20 cellular contexts compared by ENCODE assay signal in the genomic region with DNA sequence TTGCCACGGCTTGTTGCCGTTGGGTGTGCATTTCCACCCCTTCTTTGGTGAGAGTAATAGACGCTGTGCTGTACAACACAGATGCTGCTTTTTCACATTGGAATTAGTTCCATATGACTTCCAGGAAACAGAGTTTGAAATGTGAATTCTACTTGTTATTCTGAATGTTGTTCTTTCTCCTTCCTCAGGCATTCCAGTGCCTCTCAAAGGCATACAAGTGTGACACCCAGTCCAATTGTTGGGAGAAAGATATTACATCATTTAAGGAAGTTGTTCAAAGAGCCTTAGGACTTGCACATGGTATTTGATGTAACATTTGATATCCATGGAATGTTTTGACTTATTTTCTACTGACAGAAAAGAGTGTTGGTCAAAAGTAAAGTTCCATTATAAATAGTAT.
DNase-seq lines count a peak whose midpoint lies in the region; ATAC-seq and TF ChIP-seq lines count a peak whose summit lies in the region.
"Had no signal": no experiment of that assay in that cellular context is flagged by ENCODE, and none has a peak within 500 bp of the region (broad histone marks: within the 10 kb centered on the region; RNA-seq: fewer than 3 reads in every experiment).

No MANE protein-coding gene starts in this region.

- H3K14ac ChIP-seq in mesenchymal stem cell (ENCODE audit: low read length in 2 of 2): no peak overlapping the region

- H3K27ac ChIP-seq in SK-N-MC (peak overlapping the region; percentile 62), mesenchymal stem cell (ENCODE audit: low read length, poor library complexity, severe bottlenecking) (peak overlapping the region; percentile 31), tibial nerve (peak overlapping the region in 1 of 4 donors; percentile 47)
- H3K27ac ChIP-seq: gastroesophageal sphincter, Peyer's patch had no signal

- no peak overlapping the region for H3K4ac ChIP-seq in mesenchymal stem cell (ENCODE audit: low read depth in 1 of 2, low read length in 2 of 2)

- no peak overlapping the region for H2BK120ac ChIP-seq in mesenchymal stem cell (ENCODE audit: low read depth, low read length)

- no peak overlapping the region for H4K91ac ChIP-seq in mesenchymal stem cell (ENCODE audit: low read length)

- no peak overlapping the region for H2AK5ac ChIP-seq in mesenchymal stem cell (ENCODE audit: low read length, severe bottlenecking)

- H3K79me1 ChIP-seq in mesenchymal stem cell (replicated peaks; ENCODE audit: low read length, poor library complexity, severe bottlenecking): no peaks in the 10 kb centered on the region

- H3K36me3 ChIP-seq in SK-N-MC (ENCODE audit: insufficient read depth, low read length) (no peaks in the 10 kb centered on the region), mesenchymal stem cell (ENCODE audit: control insufficient read depth in 1 of 2, insufficient read depth in 2 of 2, low read depth in 1 of 2, low read length in 2 of 2) (peaks cover 0 to 22% of the 10 kb centered on the region in 2 experiments), tibial nerve (peaks cover 0 to 29% (median 0%) of the 10 kb centered on the region in 3 donors)
- H3K36me3 ChIP-seq: Peyer's patch had no signal

- TF ChIP-seq CTCF in AG09319 (IDR thresholded peaks at IDR 0.05; ENCODE audit: low read depth, low read length): no peak
- TF ChIP-seq CTCF in tibial nerve (IDR thresholded peaks at IDR 0.05): no peak

- no peak for ATAC-seq in GM21526 (IDR thresholded peaks at IDR 0.05; ENCODE audit: low FRiP score, unreplicated experiment)
- ATAC-seq: activated T-cell treated with anti-CD3 and anti-CD28 coated beads, Interleukin-2, amount 50 U/mL, for 72 hours; gastroesophageal sphincter; HCT116; stimulated activated effector memory CD8-positive, alpha-beta T cell treated with anti-CD3 and anti-CD28 coated beads, Interleukin-12 subunit alpha, Interleukin-12 subunit beta, amount 100 ng/mL, for 72 hours had no signal

- no peak overlapping the region for H3K4me3 ChIP-seq in SK-N-MC
- H3K4me3 ChIP-seq in mesenchymal stem cell (ENCODE audit: insufficient read depth in 1 of 2, low read depth in 1 of 2, low read length in 2 of 2): no peak overlapping the region
- no peak overlapping the region for H3K4me3 ChIP-seq in tibial nerve
- H3K4me3 ChIP-seq: gastroesophageal sphincter, Peyer's patch had no signal

- 100% methylated on average over 3 of the region's 3 CpGs for WGBS in mesenchymal stem cell
- WGBS in tibial nerve, 2 donors: 48 to 54% methylated on average over 3 of the region's 3 CpGs

- no peak overlapping the region for H3K23ac ChIP-seq in mesenchymal stem cell (ENCODE audit: low read length in 2 of 2)

- H3K4me1 ChIP-seq in mesenchymal stem cell (ENCODE audit: control insufficient read depth, insufficient read depth, low read depth, low read length) (no peaks in the 10 kb centered on the region), tibial nerve (peaks cover 0 to 4% (median 0%) of the 10 kb centered on the region in 4 donors)
- H3K4me1 ChIP-seq: gastroesophageal sphincter, Peyer's patch had no signal

- no peak for TF ChIP-seq POLR2A in tibial nerve (IDR thresholded peaks at IDR 0.05)

- no peak overlapping the region for H3K9ac ChIP-seq in SK-N-MC (ENCODE audit: insufficient read length)
- no peak overlapping the region for H3K9ac ChIP-seq in mesenchymal stem cell (ENCODE audit: low read length)

- no peak overlapping the region for H3K4me2 ChIP-seq in mesenchymal stem cell (ENCODE audit: low read length, poor library complexity, severe bottlenecking)

- no peak overlapping the region for H2BK5ac ChIP-seq in mesenchymal stem cell (ENCODE audit: low read depth, low read length, poor library complexity, severe bottlenecking)

- no peak overlapping the region for H2AFZ ChIP-seq in mesenchymal stem cell (ENCODE audit: low read depth, low read length)

- no peak overlapping the region for H4K8ac ChIP-seq in mesenchymal stem cell (ENCODE audit: low read length)

- H2BK12ac ChIP-seq in mesenchymal stem cell (ENCODE audit: low read length in 2 of 2): no peak overlapping the region

- DNase-seq in AG09319 (ENCODE audit: extremely low read depth, low read depth) (peak; percentile 31), SK-N-MC (ENCODE audit: low read depth, low spot score) (peak; percentile 40), fibroblast of gingiva (ENCODE audit: low read depth) (peak; percentile 65), mesenchymal stem cell (no peak), GOT3 (lab: John Stamatoyannopoulos, UW) (no peak), tibial nerve (ENCODE audit: low spot score in 2 of 2) (no peak), midbrain (lab: John Stamatoyannopoulos, UW) (no peak)
- DNase-seq: activated T-cell treated with anti-CD3 and anti-CD28 coated beads, Interleukin-2, amount 50 U/mL, for 72 hours; CD4-positive, alpha-beta memory T cell; DND-41; endodermal cell; Kasumi-1; NCI-H1092; NCI-H2081; nephron progenitor cell; Peyer's patch had no signal

- no peak overlapping the region for H2BK15ac ChIP-seq in mesenchymal stem cell (ENCODE audit: low read depth, poor library complexity, severe bottlenecking)

- TF ChIP-seq EP300 in tibial nerve (IDR thresholded peaks at IDR 0.05): no peak

- H3K27me3 ChIP-seq in mesenchymal stem cell (ENCODE audit: control insufficient read depth in 1 of 2, insufficient read depth in 1 of 2, low read length in 2 of 2) (no peaks in the 10 kb centered on the region), tibial nerve (no peaks in the 10 kb centered on the region)
- H3K27me3 ChIP-seq: gastroesophageal sphincter, Peyer's patch had no signal

- H3K9me3 ChIP-seq in SK-N-MC (ENCODE audit: low read depth, low read length): no peaks in the 10 kb centered on the region
- no peaks in the 10 kb centered on the region for H3K9me3 ChIP-seq in mesenchymal stem cell (ENCODE audit: control insufficient read depth, low read length)
- no peaks in the 10 kb centered on the region for H3K9me3 ChIP-seq in tibial nerve
- H3K9me3 ChIP-seq: gastroesophageal sphincter, Peyer's patch had no signal

- H3K18ac ChIP-seq in mesenchymal stem cell (ENCODE audit: low read depth in 1 of 2, low read length in 2 of 2): no peak overlapping the region

Comparison
In these comparisons a context has a peak if more than half of its experiments do, and no peak if none do; other contexts are left out.
1. DNase-seq: peak in AG09319 (single experiment), SK-N-MC (single experiment) and fibroblast of gingiva (single experiment); none in mesenchymal stem cell (single experiment), GOT3 (single experiment), tibial nerve (0 of 2) and midbrain (single experiment).